ENCODE assay signal across 8 cellular contexts in genomic region chr5:168528521-168529360, GRCh38. TPM values are rescaled to one million over a fixed set of nuclear protein-coding genes. Genes with fewer than 3 reads are reported as not detected.
DNase-seq lines count a peak whose midpoint lies in the region; ATAC-seq and TF ChIP-seq lines count a peak whose summit lies in the region.

FBLL1 (plus strand) TSS chr5:168529305; CDS start chr5:168529505, 200 bp downstream.

- no peak for TF ChIP-seq POLR2A in stomach (IDR thresholded peaks at IDR 0.05)

- DNase-seq in NCI-H1436 (lab: John Stamatoyannopoulos, UW) (peak; percentile 12), NCI-H1436 treated with DMSO at 0.1 percent for 48 hours (lab: John Stamatoyannopoulos, UW) (no peak), RPMI8226 (peak; percentile 17), lower lobe of right lung (no peak), stomach (no peak), sciatic nerve (ENCODE audit: low spot score) (no peak)
- DNase-seq in central memory CD8-positive, alpha-beta T cell (ENCODE audit: low spot score in 2 of 2), result no peak

- peaks cover 2% of the 10 kb centered on the region for H3K36me3 Mint-ChIP-seq in central memory CD8-positive, alpha-beta T cell (ENCODE audit: insufficient read depth)

- peak within 1 kb of the TSS; percentile 18 for H3K27ac Mint-ChIP-seq in central memory CD8-positive, alpha-beta T cell (ENCODE audit: low read depth)

- H3K27ac ChIP-seq in lower lobe of right lung, result no peak within 1 kb of the TSS
- no peak within 1 kb of the TSS for H3K27ac ChIP-seq in stomach

- H3K4me1 Mint-ChIP-seq in central memory CD8-positive, alpha-beta T cell, result peaks cover 13% of the 10 kb centered on the region

- TF ChIP-seq CTCF in lower lobe of right lung (IDR thresholded peaks at IDR 0.05) (no peak), stomach (IDR thresholded peaks at IDR 0.05) (no peak)

- H3K4me3 Mint-ChIP-seq in central memory CD8-positive, alpha-beta T cell, result peak within 1 kb of the TSS; percentile 62

- TF ChIP-seq EP300 in stomach (IDR thresholded peaks at IDR 0.05), result no peak

- peaks cover 55% of the 10 kb centered on the region for H3K27me3 Mint-ChIP-seq in central memory CD8-positive, alpha-beta T cell

- no peaks in the 10 kb centered on the region for H3K9me3 ChIP-seq in lower lobe of right lung
- peaks cover 0 to 10% (median 6%) of the 10 kb centered on the region in 4 donors for H3K9me3 ChIP-seq in stomach

- H3K27me3 ChIP-seq in lower lobe of right lung (ENCODE audit: low read depth) (peaks cover 46% of the 10 kb centered on the region), stomach (peaks cover 0 to 56% (median 34%) of the 10 kb centered on the region in 3 donors)

- no peaks in the 10 kb centered on the region for H3K36me3 ChIP-seq in lower lobe of right lung
- peaks cover 0 to 2% (median under 1%) of the 10 kb centered on the region in 4 donors for H3K36me3 ChIP-seq in stomach

- H3K9me3 Mint-ChIP-seq in central memory CD8-positive, alpha-beta T cell, result no peaks in the 10 kb centered on the region

- H3K4me1 ChIP-seq in lower lobe of right lung (peaks cover 7% of the 10 kb centered on the region), stomach (peaks cover 4 to 15% (median 9%) of the 10 kb centered on the region in 4 donors)

- ATAC-seq in central memory CD8-positive, alpha-beta T cell (replicated peaks; ENCODE audit: extremely low read depth, poor library complexity, severe bottlenecking), result no peak
- ATAC-seq in lower lobe of right lung (no peak), sciatic nerve (no peak), GM18861 (IDR thresholded peaks at IDR 0.05; ENCODE audit: unreplicated experiment) (no peak)

- H3K4me3 ChIP-seq in lower lobe of right lung (peak within 1 kb of the TSS; percentile 41), stomach (peak within 1 kb of the TSS; percentile 44 to 56 (median 47))

- intact Hi-C loops in lower lobe of right lung (cut with DNase I), result no loop called here
- intact Hi-C loops in stomach (cut with DNase I; ENCODE audit: low total_unique reads), result no loop called here
- intact Hi-C loops in sciatic nerve (cut with DNase I), result no loop called here

- WGBS in stomach, 5 donors, result 13 to 22% (median 17%) methylated on average over 21 to 36 of the region's 36 CpGs

RNA-seq across cellular contexts. Expression of gene FBLL1, which starts in this region (rescaled TPM):
- not detected for total RNA-seq in lower lobe of right lung
- 1 to 10 TPM in 1 of 5 donors, not detected in 4; 1.3 TPM for total RNA-seq in stomach
- polyA plus RNA-seq in stomach, result under 1 TPM; 0.37 to 0.55 (median 0.46) TPM
- 0.22 TPM for total RNA-seq in sciatic nerve

Comparison
In these comparisons a context has a peak if more than half of its experiments do, and no peak if none do; other contexts are left out.
1. DNase-seq: peak in NCI-H1436 (single experiment) and RPMI8226 (single experiment); none in NCI-H1436 treated with DMSO at 0.1 percent for 48 hours (single experiment), central memory CD8-positive, alpha-beta T cell (0 of 2), lower lobe of right lung (single experiment), stomach (single experiment) and sciatic nerve (single experiment).